In the genomic region with DNA sequence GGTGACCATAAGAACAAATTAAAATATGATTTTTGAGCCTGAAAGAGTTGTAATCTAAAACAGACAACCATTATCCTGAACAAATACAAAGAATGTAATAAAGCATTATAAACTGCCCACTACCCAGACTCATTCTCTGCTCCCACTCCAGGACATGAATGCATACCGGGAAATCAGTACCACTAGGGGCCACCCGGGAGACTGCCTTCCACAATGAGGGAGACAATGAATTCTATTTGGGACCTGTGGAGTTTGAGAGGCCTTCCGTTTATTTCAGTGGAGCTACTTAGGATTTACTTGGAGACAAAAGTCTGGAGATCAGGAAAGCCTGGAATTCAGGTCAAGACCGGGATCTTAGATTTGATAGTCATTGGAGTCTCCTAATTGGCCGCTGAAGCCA, we compare ENCODE assay signal across 11 cellular contexts. TPM values are rescaled to one million over a fixed set of nuclear protein-coding genes. Genes with fewer than 3 reads are reported as not detected.
DNase-seq lines count a peak whose midpoint lies in the region; TF ChIP-seq lines count a peak whose summit lies in the region.
"Had no signal": no experiment of that assay in that cellular context is flagged by ENCODE, and none has a peak within 500 bp of the region (broad histone marks: within the 10 kb centered on the region; RNA-seq: fewer than 3 reads in every experiment).

No MANE protein-coding gene starts in this region.

- no peaks in the 10 kb centered on the region for H3K9me3 Mint-ChIP-seq in endodermal cell

- H3K27me3 ChIP-seq in endodermal cell (ENCODE audit: control insufficient read depth, insufficient read depth, low read length, poor library complexity, severe bottlenecking), result no peaks in the 10 kb centered on the region
- no peaks in the 10 kb centered on the region for H3K27me3 ChIP-seq in Karpas-422 (ENCODE audit: low read length)
- no peaks in the 10 kb centered on the region for H3K27me3 ChIP-seq in MG63
- H3K27me3 ChIP-seq in uterus, result no peaks in the 10 kb centered on the region
- H3K27me3 ChIP-seq: SJCRH30 had no signal

- H3K4me3 Mint-ChIP-seq in endodermal cell, result no peak overlapping the region

- TF ChIP-seq CTCF in AG10803 (conservative IDR thresholded peaks at IDR 0.05; ENCODE audit: low read length) (peak; percentile 40), endodermal cell (conservative IDR thresholded peaks at IDR 0.05) (peak; percentile 70), uterus (IDR thresholded peaks at IDR 0.05) (no peak)

- no peak overlapping the region for H2AFZ ChIP-seq in Karpas-422 (ENCODE audit: low read length)

- H3K4me1 Mint-ChIP-seq in endodermal cell, result peaks cover 51% of the 10 kb centered on the region

- peak overlapping the region; percentile 59 for H3K27ac Mint-ChIP-seq in endodermal cell

- no peaks in the 10 kb centered on the region for H3K9me2 ChIP-seq in Karpas-422 (replicated peaks; ENCODE audit: insufficient read depth, low read length)

- H3K27me3 Mint-ChIP-seq in endodermal cell (ENCODE audit: insufficient read depth), result no peaks in the 10 kb centered on the region

- no peak overlapping the region for H3K27ac ChIP-seq in endodermal cell (ENCODE audit: low read depth, low read length)
- H3K27ac ChIP-seq in Karpas-422 (ENCODE audit: low read length), result no peak overlapping the region
- H3K27ac ChIP-seq in uterus, result no peak overlapping the region
- H3K27ac ChIP-seq: SJCRH30, VCaP had no signal

- DNase-seq in AG10803 (ENCODE audit: low read depth) (no peak), HT-29 (ENCODE audit: low spot score) (peak; percentile 22), endodermal cell (peak; percentile 80), medulla oblongata (ENCODE audit: extremely low spot score) (peak; percentile 25), Karpas-422 (no peak), NCI-H1436 treated with DMSO at 0.1 percent for 48 hours (lab: John Stamatoyannopoulos, UW) (no peak), MG63 (no peak), uterus (no peak)
- DNase-seq: NCI-H1048 had no signal

- intact Hi-C loops in uterus (cut with DNase I; ENCODE audit: low total_unique reads), result no loop called here

- no peaks in the 10 kb centered on the region for H4K20me1 ChIP-seq in Karpas-422 (ENCODE audit: insufficient read depth, low read depth, low read length)

- H3K4me1 ChIP-seq in endodermal cell (ENCODE audit: control insufficient read depth, insufficient read depth, low read length), result peaks cover 12% of the 10 kb centered on the region
- H3K4me1 ChIP-seq in Karpas-422 (ENCODE audit: low read length), result peaks cover 7% of the 10 kb centered on the region
- H3K4me1 ChIP-seq in uterus, result no peaks in the 10 kb centered on the region
- H3K4me1 ChIP-seq: SJCRH30 had no signal

- no peaks in the 10 kb centered on the region for H3K79me2 ChIP-seq in Karpas-422 (ENCODE audit: low read length)

- no peak overlapping the region for H3K4me3 ChIP-seq in AG10803 (ENCODE audit: low read length)
- no peak overlapping the region for H3K4me3 ChIP-seq in endodermal cell (ENCODE audit: low read length)
- no peak overlapping the region for H3K4me3 ChIP-seq in Karpas-422 (ENCODE audit: low read length)
- no peak overlapping the region for H3K4me3 ChIP-seq in MG63
- no peak overlapping the region for H3K4me3 ChIP-seq in uterus
- H3K4me3 ChIP-seq: SJCRH30 had no signal

- H3K9me3 ChIP-seq in endodermal cell (ENCODE audit: control insufficient read depth, low read length) (no peaks in the 10 kb centered on the region), Karpas-422 (ENCODE audit: low read length) (no peaks in the 10 kb centered on the region), MG63 (no peaks in the 10 kb centered on the region), uterus (no peaks in the 10 kb centered on the region)
- H3K9me3 ChIP-seq: SJCRH30 had no signal

- no peaks in the 10 kb centered on the region for H3K36me3 ChIP-seq in endodermal cell (ENCODE audit: control insufficient read depth, insufficient read depth, low read length)
- H3K36me3 ChIP-seq in Karpas-422 (ENCODE audit: insufficient read depth, low read length), result no peaks in the 10 kb centered on the region
- H3K36me3 ChIP-seq in MG63, result no peaks in the 10 kb centered on the region
- no peaks in the 10 kb centered on the region for H3K36me3 ChIP-seq in uterus
- H3K36me3 ChIP-seq: SJCRH30 had no signal

- no peaks in the 10 kb centered on the region for H3K36me3 Mint-ChIP-seq in endodermal cell (ENCODE audit: low read depth)

- no peak overlapping the region for H3K4me2 ChIP-seq in Karpas-422 (ENCODE audit: low read depth, low read length, poor library complexity, severe bottlenecking)

- WGBS in endodermal cell (ENCODE audit: insufficient coverage in 1 of 2, insufficient read length in 1 of 2), 2 experiments, result 39 to 41% methylated on average over 3 to 5 of the region's 5 CpGs

- no peak for TF ChIP-seq POLR2A in uterus (IDR thresholded peaks at IDR 0.05)

- H3K9ac ChIP-seq in endodermal cell (ENCODE audit: extremely low read depth, low read length, poor library complexity, severe bottlenecking) (no peak overlapping the region), Karpas-422 (ENCODE audit: low read length) (no peak overlapping the region)

RNA-seq across cellular contexts. Expression of a gene that starts 50.0 kb away (rescaled TPM):
- total RNA-seq in HT-29 (2014; rRNA removed; shearing (Covaris generic)), result 26.7 and 28.6 TPM in 2 replicates
- total RNA-seq in endodermal cell, result 10 to 100 TPM; 21.7 to 36.1 TPM
- polyA plus RNA-seq in endodermal cell (2013, experiment 1 of 2), result 41.1 TPM
- polyA plus RNA-seq in endodermal cell (2013, experiment 2 of 2), result 42.3 TPM
- total RNA-seq in Karpas-422 (2014; rRNA removed; shearing (Covaris generic); ENCODE audit: low replicate concordance), result 15.7 and 19.6 TPM in 2 replicates
- 18.5 and 93.0 TPM in 2 replicates for total RNA-seq in MG63 (2014; rRNA removed; shearing (Covaris generic); ENCODE audit: low replicate concordance)
- 100 to 1,000 TPM in 1 of 4 donors, 10 to 100 TPM in 3; 59.2 to 132 (median 78.2) TPM for total RNA-seq in uterus

Comparison
In these comparisons a context has a peak if more than half of its experiments do, and no peak if none do; other contexts are left out.
1. DNase-seq: peak in HT-29 (single experiment), endodermal cell (single experiment) and medulla oblongata (single experiment); none in AG10803 (single experiment), Karpas-422 (single experiment), NCI-H1436 treated with DMSO at 0.1 percent for 48 hours (single experiment), MG63 (single experiment) and uterus (0 of 2).
2. CTCF ChIP-seq: peak in AG10803 (single experiment) and endodermal cell (single experiment); none in uterus (0 of 4).